In genomic region chr2:10188211-10188610, GRCh38 we compare ENCODE assay signal across 12 cellular contexts.
A peak's percentile ranks its signal among the peaks of the same experiment; 100 is the strongest.
DNase-seq lines count a peak whose midpoint lies in the region; ATAC-seq, FAIRE-seq and TF ChIP-seq lines count a peak whose summit lies in the region.
"Had no signal": no experiment of that assay in that cellular context is flagged by ENCODE, and none has a peak within 500 bp of the region (broad histone marks: within the 10 kb centered on the region; RNA-seq: fewer than 3 reads in every experiment).

No MANE protein-coding gene starts in this region.

- H3K4me3 Mint-ChIP-seq in HFFc6 (no peak overlapping the region), astrocyte (ENCODE audit: unreplicated experiment) (no peak overlapping the region)

- H3K36me3 Mint-ChIP-seq in HFFc6 (ENCODE audit: low read depth), result no peaks in the 10 kb centered on the region; the same call in 1 of the 2 replicates
- no peaks in the 10 kb centered on the region for H3K36me3 Mint-ChIP-seq in astrocyte (ENCODE audit: low read depth, unreplicated experiment)

- H3K27me3 Mint-ChIP-seq in HFFc6 (ENCODE audit: insufficient read depth) (peaks cover 1% of the 10 kb centered on the region; the same call in 1 of the 2 replicates), astrocyte (ENCODE audit: low read depth, unreplicated experiment) (peaks cover 19% of the 10 kb centered on the region)

- no peaks in the 10 kb centered on the region for H3K27me3 ChIP-seq in astrocyte (ENCODE audit: insufficient read depth, low read length)

- H4K20me1 ChIP-seq in astrocyte (ENCODE audit: insufficient read depth, low read length), result no peaks in the 10 kb centered on the region

- no peak overlapping the region for H3K4me3 ChIP-seq in AG10803 (ENCODE audit: low read length)
- H3K4me3 ChIP-seq in astrocyte (ENCODE audit: insufficient read depth, low read depth, low read length), result no peak overlapping the region
- H3K4me3 ChIP-seq: prostate gland had no signal

- H3K27ac ChIP-seq in astrocyte (ENCODE audit: low read depth, low read length), result no peak overlapping the region
- H3K27ac ChIP-seq: prostate gland had no signal

- peak; percentile 14 for DNase-seq in AG10803 (ENCODE audit: low read depth)
- DNase-seq in HFFc6, result peak; percentile 35
- no peak for DNase-seq in astrocyte (ENCODE audit: low read depth)
- peak; percentile 63 for DNase-seq in left kidney (ENCODE audit: low read depth, low spot score)
- no peak for DNase-seq in NOMO-1 treated with dmso at 0.1 percent for 144 hours (lab: John Stamatoyannopoulos, UW; ENCODE audit: unreplicated experiment)
- no peak for DNase-seq in SKM-1 (lab: John Stamatoyannopoulos, UW; ENCODE audit: unreplicated experiment)
- no peak for DNase-seq in NCI-H1092 treated with DMSO at 0.1 percent for 48 hours (lab: John Stamatoyannopoulos, UW)
- DNase-seq: caudate nucleus, KBM-7 had no signal

- H3K4me1 Mint-ChIP-seq in HFFc6 (ENCODE audit: low read depth) (peaks cover 6% of the 10 kb centered on the region; the same call in 1 of the 2 replicates), astrocyte (ENCODE audit: low read depth, unreplicated experiment) (no peaks in the 10 kb centered on the region)

- H3K4me1 ChIP-seq in astrocyte (ENCODE audit: insufficient read depth, low read length), result no peaks in the 10 kb centered on the region
- H3K4me1 ChIP-seq: prostate gland had no signal

- H3K36me3 ChIP-seq in astrocyte (ENCODE audit: insufficient read depth, low read length), result no peaks in the 10 kb centered on the region
- H3K36me3 ChIP-seq: prostate gland had no signal

- no peak for FAIRE-seq in astrocyte (lab: Jason Lieb, UNC)
- FAIRE-seq: RCC 7860 had no signal

- no peak overlapping the region for H2AFZ ChIP-seq in astrocyte (ENCODE audit: low read depth, low read length)

- H3K9me3 ChIP-seq in astrocyte (ENCODE audit: insufficient read depth, low read depth, low read length), result no peaks in the 10 kb centered on the region
- H3K9me3 ChIP-seq: prostate gland had no signal

- H3K4me2 ChIP-seq in astrocyte (ENCODE audit: low read length), result no peak overlapping the region

- no peaks in the 10 kb centered on the region for H3K79me2 ChIP-seq in astrocyte (ENCODE audit: insufficient read depth, low read length)

- H3K27ac Mint-ChIP-seq in HFFc6, result no peak overlapping the region
- no peak overlapping the region for H3K27ac Mint-ChIP-seq in astrocyte (ENCODE audit: unreplicated experiment)

- no peak for ATAC-seq in GM21423 (IDR thresholded peaks at IDR 0.05; ENCODE audit: unreplicated experiment)

- H3K9me3 Mint-ChIP-seq in HFFc6 (no peaks in the 10 kb centered on the region), astrocyte (ENCODE audit: unreplicated experiment) (peaks cover 3% of the 10 kb centered on the region)

- TF ChIP-seq CTCF in AG10803 (conservative IDR thresholded peaks at IDR 0.05; ENCODE audit: low read length), result peak; percentile 25
- peak; percentile 77 for TF ChIP-seq CTCF in HFFc6 (IDR thresholded peaks at IDR 0.05)
- peak; percentile 52 for TF ChIP-seq CTCF in astrocyte (IDR thresholded peaks at IDR 0.05; ENCODE audit: insufficient read depth, low read depth, low read length)

- H3K9ac ChIP-seq in astrocyte (ENCODE audit: low read length), result no peak overlapping the region

Comparison
In these comparisons a context has a peak if more than half of its experiments do, and no peak if none do; other contexts are left out.
1. DNase-seq: peak in AG10803 (single experiment), HFFc6 (single experiment) and left kidney (single experiment); none in astrocyte (single experiment), NOMO-1 treated with dmso at 0.1 percent for 144 hours (single experiment), SKM-1 (single experiment) and NCI-H1092 treated with DMSO at 0.1 percent for 48 hours (single experiment).
2. CTCF ChIP-seq: peak in every context shown above with its lines; median percentile 77 in HFFc6; 52 in astrocyte; 25 in AG10803.